In genomic region chr9:6414291-6414690, GRCh38 we compare ENCODE assay signal across 8 cellular contexts. TPM values are rescaled to one million over a fixed set of nuclear protein-coding genes. Genes with fewer than 3 reads are reported as not detected.
DNase-seq lines count a peak whose midpoint lies in the region; ATAC-seq and TF ChIP-seq lines count a peak whose summit lies in the region.

No MANE protein-coding gene starts in this region.

- intact Hi-C loops in esophagus squamous epithelium (cut with DNase I) = no loop called here

- H3K27me3 ChIP-seq in SU-DHL-6 (ENCODE audit: low read length) = no peaks in the 10 kb centered on the region
- H3K27me3 ChIP-seq in esophagus squamous epithelium = no peaks in the 10 kb centered on the region
- H3K27me3 ChIP-seq in osteoblast (ENCODE audit: insufficient read depth, low read length) = no peaks in the 10 kb centered on the region

- peak overlapping the region; percentile 87 for H3K4me3 ChIP-seq in SU-DHL-6 (ENCODE audit: insufficient read depth, low read length, poor library complexity, severe bottlenecking)
- H3K4me3 ChIP-seq in esophagus squamous epithelium = peak overlapping the region; percentile 59 to 98 (median 78)
- H3K4me3 ChIP-seq in osteoblast (ENCODE audit: insufficient read depth, low read length) = peak overlapping the region; percentile 83

- peak overlapping the region; percentile 97 for H3K9ac ChIP-seq in SU-DHL-6 (ENCODE audit: low read length)

- no peaks in the 10 kb centered on the region for H3K36me3 ChIP-seq in SU-DHL-6 (ENCODE audit: low read length)
- H3K36me3 ChIP-seq in esophagus squamous epithelium = no peaks in the 10 kb centered on the region
- peaks cover 3% of the 10 kb centered on the region for H3K36me3 ChIP-seq in osteoblast (ENCODE audit: insufficient read depth, low read length)

- no peaks in the 10 kb centered on the region for H3K9me2 ChIP-seq in SU-DHL-6 (replicated peaks; ENCODE audit: insufficient read depth, low read length)

- H3K27ac ChIP-seq in SU-DHL-6 (ENCODE audit: low read depth, low read length) (peak overlapping the region; percentile 84), esophagus squamous epithelium (peak overlapping the region; percentile 80 to 95 (median 90)), osteoblast (ENCODE audit: low read depth, low read length) (peak overlapping the region; percentile 65)

- H3K4me1 ChIP-seq in esophagus squamous epithelium (peaks cover 0 to 62% (median 22%) of the 10 kb centered on the region in 3 donors), osteoblast (ENCODE audit: insufficient read depth, low read length) (peaks cover 38% of the 10 kb centered on the region)

- peak; percentile 12 for DNase-seq in stimulated activated CD4-positive, alpha-beta T cell treated with anti-CD3 and anti-CD28 coated beads, Interleukin-15, amount 100 ng/mL, for 24 hours
- DNase-seq in stimulated activated CD4-positive, alpha-beta T cell treated with anti-CD3 and anti-CD28 coated beads, Interleukin-4, amount 100 ng/mL, for 24 hours = no peak
- no peak for DNase-seq in esophagus squamous epithelium (lab: John Stamatoyannopoulos, UW)
- peak; percentile 80 for DNase-seq in osteoblast (ENCODE audit: insufficient read length, low spot score, missing footprints)
- DNase-seq in occipital lobe (lab: John Stamatoyannopoulos, UW) = no peak
- DNase-seq in activated gamma-delta T cell (lab: John Stamatoyannopoulos, UW) = no peak

- no peak for TF ChIP-seq POLR2A in esophagus squamous epithelium (IDR thresholded peaks at IDR 0.05)

- WGBS in esophagus squamous epithelium, 2 donors = 1 to 2% methylated on average over 10 of the region's 10 CpGs

- peaks cover 18% of the 10 kb centered on the region; the same call in 1 of the 2 replicates for H3F3A ChIP-seq in SU-DHL-6 (ENCODE audit: insufficient read depth)

- no peak for ATAC-seq in HG02759 (IDR thresholded peaks at IDR 0.05; ENCODE audit: unreplicated experiment)

- no peak overlapping the region for H2AFZ ChIP-seq in SU-DHL-6 (ENCODE audit: low read depth, low read length, severe bottlenecking)
- H2AFZ ChIP-seq in osteoblast (ENCODE audit: low read length) = peak overlapping the region; percentile 44

- H3K79me2 ChIP-seq in SU-DHL-6 (ENCODE audit: insufficient read depth, low read length) = peaks cover 60% of the 10 kb centered on the region
- peaks cover 69% of the 10 kb centered on the region for H3K79me2 ChIP-seq in osteoblast (ENCODE audit: insufficient read depth, low read length)

- H4K20me1 ChIP-seq in SU-DHL-6 (ENCODE audit: low read depth, low read length) = peaks cover 44% of the 10 kb centered on the region
- H4K20me1 ChIP-seq in osteoblast (ENCODE audit: insufficient read depth, low read length) = peaks cover 36% of the 10 kb centered on the region

- no peak for TF ChIP-seq CTCF in SU-DHL-6 (IDR thresholded peaks at IDR 0.05; ENCODE audit: insufficient read depth, low read length, poor library complexity, severe bottlenecking)
- TF ChIP-seq CTCF in esophagus squamous epithelium (IDR thresholded peaks at IDR 0.05) = no peak
- TF ChIP-seq CTCF in osteoblast (IDR thresholded peaks at IDR 0.05; ENCODE audit: extremely low read depth, low read depth, low read length) = no peak

- peak overlapping the region; percentile 75 for H3K4me2 ChIP-seq in SU-DHL-6 (ENCODE audit: low read depth, low read length, poor library complexity, severe bottlenecking)
- peak overlapping the region; percentile 80 for H3K4me2 ChIP-seq in osteoblast (ENCODE audit: insufficient read depth, low read length)

- H3K9me3 ChIP-seq in SU-DHL-6 (ENCODE audit: insufficient read depth, low read length) (0 out of 2 replicates have a peak, but pooled peaks cover 3% of the 10 kb centered on the region), esophagus squamous epithelium (no peaks in the 10 kb centered on the region), osteoblast (ENCODE audit: low read depth, low read length) (no peaks in the 10 kb centered on the region)

RNA-seq across cellular contexts. Expression of gene UHRF2, which starts 1.3 kb away (rescaled TPM):
- 10 to 100 TPM; 12.9 to 51.1 (median 22.1) TPM for total RNA-seq in esophagus squamous epithelium
- 81.3 and 84.3 TPM in 2 replicates for total RNA-seq in osteoblast
- total RNA-seq in occipital lobe = 84.7 TPM

Comparison
In these comparisons a context has a peak if more than half of its experiments do, and no peak if none do; other contexts are left out.
1. DNase-seq: peak in stimulated activated CD4-positive, alpha-beta T cell treated with anti-CD3 and anti-CD28 coated beads, Interleukin-15, amount 100 ng/mL, for 24 hours (single experiment) and osteoblast (single experiment); none in stimulated activated CD4-positive, alpha-beta T cell treated with anti-CD3 and anti-CD28 coated beads, Interleukin-4, amount 100 ng/mL, for 24 hours (single experiment), esophagus squamous epithelium (single experiment), occipital lobe (single experiment) and activated gamma-delta T cell (single experiment).
2. Peak in every context shown above with its lines, with median percentiles within 50 percentile points of each other: H3K27ac ChIP-seq and H3K4me3 ChIP-seq.